In the genomic region with DNA sequence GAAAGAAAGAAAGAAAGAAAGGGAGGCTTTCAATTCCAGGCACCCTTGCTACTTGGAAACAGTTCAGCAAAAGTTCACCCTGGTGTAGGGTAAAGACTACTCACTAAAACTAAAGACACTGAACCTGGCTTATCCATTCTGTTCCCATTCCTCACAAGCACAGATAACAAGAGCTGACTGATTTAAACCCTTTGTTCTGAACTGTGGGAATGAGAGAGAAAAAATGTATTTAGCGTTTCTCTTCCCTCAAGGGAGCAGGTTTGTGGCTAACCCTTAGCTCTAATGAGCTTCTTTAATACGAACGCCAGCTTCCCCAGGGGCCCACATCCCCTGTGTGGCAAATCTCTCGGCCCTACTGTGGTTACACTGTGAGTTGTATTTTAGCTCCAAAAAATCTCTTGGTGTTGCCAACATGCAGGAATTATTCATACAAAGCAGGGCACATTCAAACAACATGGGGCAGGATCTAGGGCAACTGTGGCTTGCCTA, we compare ENCODE assay signal across 14 cellular contexts. TPM values are rescaled to one million over a fixed set of nuclear protein-coding genes. Genes with fewer than 3 reads are reported as not detected.
A peak's percentile ranks its signal among the peaks of the same experiment; 100 is the strongest.
DNase-seq lines count a peak whose midpoint lies in the region; ATAC-seq, FAIRE-seq and TF ChIP-seq lines count a peak whose summit lies in the region.
"Had no signal": no experiment of that assay in that cellular context is flagged by ENCODE, and none has a peak within 500 bp of the region (broad histone marks: within the 10 kb centered on the region; RNA-seq: fewer than 3 reads in every experiment).

No MANE protein-coding gene starts in this region.

- peak; percentile 67 for DNase-seq in DND-41
- peak; percentile 79 for DNase-seq in GM12878 (ENCODE audit: low read depth, low spot score)
- no peak for DNase-seq in nephron progenitor cell
- no peak for DNase-seq in kidney glomerular epithelial cell (lab: John Stamatoyannopoulos, UW)
- no peak for DNase-seq in sigmoid colon
- DNase-seq in T-helper 17 cell: no peak
- DNase-seq: activated naive CD4-positive, alpha-beta T cell; DMS153; NCI-H2081 treated with DMSO at 0.1 percent for 48 hours; trophoblast cell had no signal

- H2AFZ ChIP-seq in DND-41 (ENCODE audit: low read depth, low read length) (no peak overlapping the region), GM12878 (ENCODE audit: control insufficient read depth, low read depth, low read length) (peak overlapping the region; percentile 22; the same call in 1 of the 2 replicates)

- CTCF ChIA-PET in GM12878 (lab: Yijun Ruan, JAX): interaction anchor here (0.8 to 6.0 kb wide), 24 partner anchors 8 to 285 kb away, joined by 3 to 56 read pairs (median 6); a partner anchor contains a TSS

- peaks cover 21% of the 10 kb centered on the region for H3K4me1 ChIP-seq in DND-41 (ENCODE audit: insufficient read depth, low read length)
- H3K4me1 ChIP-seq in GM12878 (ENCODE audit: control insufficient read depth, insufficient read depth, low read length): peaks cover 6% of the 10 kb centered on the region
- no peaks in the 10 kb centered on the region for H3K4me1 ChIP-seq in sigmoid colon

- 11% methylated on average over 4 of the region's 4 CpGs for WGBS in GM12878 (ENCODE audit: insufficient coverage, insufficient replicate concordance, low lambda C conversion rate, missing lambda C conversion rate)
- 60 to 91% methylated on average over 4 of the region's 4 CpGs for WGBS in sigmoid colon, 2 donors

- peaks cover 18% of the 10 kb centered on the region for H3K9me3 Mint-ChIP-seq in nephron progenitor cell

- TF ChIP-seq EP300 in GM12878 (IDR thresholded peaks at IDR 0.05; ENCODE audit: borderline replicate concordance in 1 of 2, control insufficient read depth in 1 of 2, low read depth in 2 of 2, low read length in 2 of 2): peak; percentile 55 to 66; a peak in 1 of 4 replicates
- TF ChIP-seq EP300 in sigmoid colon (IDR thresholded peaks at IDR 0.05): no peak

- TF ChIP-seq RAD21 in GM12878 (IDR thresholded peaks at IDR 0.05; ENCODE audit: insufficient read depth, low read depth, low read length): no peak

- no peak overlapping the region for H3K4me3 ChIP-seq in DND-41 (ENCODE audit: low read depth in 1 of 2, low read length in 2 of 2)
- no peak overlapping the region for H3K4me3 ChIP-seq in GM12878
- H3K4me3 ChIP-seq in sigmoid colon: no peak overlapping the region

- no TSS peak for BruUV-seq in GM12878 (replicated peaks; lab: Mats Ljungman, UMichigan)

- H3K36me3 ChIP-seq in DND-41 (ENCODE audit: insufficient read depth, low read length) (no peaks in the 10 kb centered on the region), GM12878 (ENCODE audit: control insufficient read depth in 2 of 2, insufficient read depth in 2 of 2, low read length in 1 of 2) (no peaks in the 10 kb centered on the region; a peak in 1 of 4 replicates), sigmoid colon (no peaks in the 10 kb centered on the region)

- H3K27ac Mint-ChIP-seq in nephron progenitor cell (peak overlapping the region; percentile 45), T-helper 17 cell (no peak overlapping the region)

- H4K20me1 ChIP-seq in DND-41 (ENCODE audit: insufficient read depth, low read length) (peaks cover 4% of the 10 kb centered on the region; the same call in 1 of the 2 replicates), GM12878 (ENCODE audit: control insufficient read depth, insufficient read depth) (no peaks in the 10 kb centered on the region)

- TF ChIP-seq CTCF in DND-41 (IDR thresholded peaks at IDR 0.05; ENCODE audit: borderline replicate concordance, extremely low read depth, low read length, poor library complexity, severe bottlenecking) (no peak), GM12878 (IDR thresholded peaks at IDR 0.05 in 2 of 3, conservative IDR thresholded peaks at IDR 0.05 in 1 of 3; ENCODE audit: control insufficient read depth in 2 of 3, extremely low read depth in 1 of 3, insufficient read depth in 1 of 3, low read depth in 3 of 3, low read length in 3 of 3) (no peak), nephron progenitor cell (IDR thresholded peaks at IDR 0.05) (no peak), sigmoid colon (IDR thresholded peaks at IDR 0.05) (no peak)

- H3K4me2 ChIP-seq in DND-41 (ENCODE audit: insufficient read depth, low read length) (peak overlapping the region; percentile 13; the same call in 1 of the 2 replicates), GM12878 (ENCODE audit: control insufficient read depth, insufficient read depth) (no peak overlapping the region)

- ATAC-seq in DND-41 (ENCODE audit: insufficient read depth, low read depth) (peak; percentile 99), HG02610 (IDR thresholded peaks at IDR 0.05; ENCODE audit: unreplicated experiment) (peak; percentile 60), GM12878 (peak; percentile 88), T-helper 17 cell (no peak), HG02852 (IDR thresholded peaks at IDR 0.05; ENCODE audit: unreplicated experiment) (no peak)

- peaks cover 29% of the 10 kb centered on the region for H3K36me3 Mint-ChIP-seq in nephron progenitor cell (ENCODE audit: low read depth)
- H3K36me3 Mint-ChIP-seq in T-helper 17 cell (ENCODE audit: low read depth): no peaks in the 10 kb centered on the region

- in situ Hi-C loops in GM12878 (cut with MboI): no loop called here

- H3K27ac ChIP-seq in DND-41 (ENCODE audit: low read length) (no peak overlapping the region), GM12878 (ENCODE audit: control insufficient read depth, insufficient read depth) (no peak overlapping the region), sigmoid colon (no peak overlapping the region)

- H3K4me3 Mint-ChIP-seq in nephron progenitor cell: no peak overlapping the region
- H3K4me3 Mint-ChIP-seq in T-helper 17 cell: no peak overlapping the region

- no peak for FAIRE-seq in GM12878 (lab: Jason Lieb, UNC)
- FAIRE-seq: endometrium had no signal

- RAD21 ChIA-PET in GM12878 (lab: Charles Lee; ENCODE audit: unreplicated experiment): interaction anchor here (0.7 to 11.4 kb wide), 34 partner anchors 8 to 312 kb away, joined by 3 to 274 read pairs (median 10); a partner anchor contains a TSS

- no peaks in the 10 kb centered on the region for H3K27me3 ChIP-seq in DND-41 (ENCODE audit: insufficient read depth, low read length, poor library complexity)
- no peaks in the 10 kb centered on the region for H3K27me3 ChIP-seq in GM12878 (replicated peaks in 1 of 2; ENCODE audit: control insufficient read depth in 2 of 2, insufficient read depth in 2 of 2, low read length in 1 of 2)
- H3K27me3 ChIP-seq in sigmoid colon: no peaks in the 10 kb centered on the region

- H3K9me3 ChIP-seq in DND-41 (ENCODE audit: insufficient read depth, low read length, severe bottlenecking): no peaks in the 10 kb centered on the region
- H3K9me3 ChIP-seq in GM12878 (replicated peaks; ENCODE audit: control insufficient read depth, insufficient read depth, low read length): no peaks in the 10 kb centered on the region; the same call in 2 of the 3 replicates
- peaks cover 0 to 4% (median 0%) of the 10 kb centered on the region in 4 donors for H3K9me3 ChIP-seq in sigmoid colon
- H3K9me3 ChIP-seq in T-helper 17 cell (ENCODE audit: control insufficient read depth, low read length, poor library complexity, severe bottlenecking): no peaks in the 10 kb centered on the region

- POLR2A ChIA-PET in GM12878 (lab: Charles Lee): interaction anchor here (0.5 to 9.1 kb wide), 31 partner anchors 8 to 510 kb away, joined by 3 to 103 read pairs (median 5); a partner anchor contains a TSS

- H3K27me3 Mint-ChIP-seq in nephron progenitor cell (ENCODE audit: low read depth, poor library complexity) (no peaks in the 10 kb centered on the region), T-helper 17 cell (no peaks in the 10 kb centered on the region)

- H3K79me2 ChIP-seq in DND-41 (ENCODE audit: insufficient read depth, low read length) (no peaks in the 10 kb centered on the region), GM12878 (ENCODE audit: control insufficient read depth, insufficient read depth, low read length) (no peaks in the 10 kb centered on the region)

- SMC1A ChIA-PET in GM12878 (lab: Charles Lee; ENCODE audit: uncharacterized antibody, unreplicated experiment): interaction anchor here (0.7 to 11.7 kb wide), 34 partner anchors 10 to 312 kb away, joined by 3 to 338 read pairs (median 10); a partner anchor contains a TSS

- intact Hi-C loops in GM12878 (cut with micrococcal nuclease; ENCODE audit: unreplicated experiment) (loop anchor here (1.0 to 5.0 kb wide), 4 partner anchors 18 to 207 kb away; a partner anchor contains a TSS), sigmoid colon (cut with DNase I) (no loop called here)

- TF ChIP-seq POLR2A in GM12878 (IDR thresholded peaks at IDR 0.05; ENCODE audit: low read depth, low read length) (no peak), sigmoid colon (IDR thresholded peaks at IDR 0.05) (no peak)

- no peak overlapping the region for H3K9ac ChIP-seq in DND-41 (ENCODE audit: low read depth, low read length)
- no peak overlapping the region for H3K9ac ChIP-seq in GM12878 (ENCODE audit: control insufficient read depth, insufficient read depth, low read length)

- peaks cover 18% of the 10 kb centered on the region for H3K4me1 Mint-ChIP-seq in nephron progenitor cell
- no peaks in the 10 kb centered on the region for H3K4me1 Mint-ChIP-seq in T-helper 17 cell

TF ChIP-seq in GM12878, 131 proteins besides CTCF, POLR2A, EP300 and RAD21 (continues in another document):
- TF ChIP-seq MTA2 (IDR thresholded peaks at IDR 0.05; ENCODE audit: low read depth): peak; percentile 99
- peak; percentile 78 for TF ChIP-seq BMI1 (IDR thresholded peaks at IDR 0.05; ENCODE audit: borderline replicate concordance)
- TF ChIP-seq PAX8 (IDR thresholded peaks at IDR 0.05): no peak
- peak; percentile 50; the same call in 1 of the 2 replicates for TF ChIP-seq ZNF217 (IDR thresholded peaks at IDR 0.05)

RNA-seq across cellular contexts. Expression of a gene that starts 23.3 kb away (rescaled TPM):
- total RNA-seq in GM12878 (2013; cell fraction: nucleolus; rRNA removed): 13.4 and 13.7 TPM in 2 replicates
- total RNA-seq in GM12878 (2014; rRNA removed) (5.5 and 7.3 TPM in 2 replicates), GM12878 (2014; rRNA removed; fragmentation: Illumina TruSeq; extraction: Trizol) (9.2 and 11.2 TPM in 2 replicates), GM12878 (2021) (6.7 and 7.4 TPM in 2 replicates), sigmoid colon (10 to 100 TPM in 3 of 4 donors, 1 to 10 TPM in 1; 7.7 to 17.2 (median 12.3) TPM), T-helper 17 cell (1 to 10 TPM in 1 of 2 donors, under 1 TPM in 1; 0.40 to 3.6 TPM)
- polyA plus RNA-seq in GM12878 (2011; ENCODE audit: low read depth): 2.4 TPM
- polyA plus RNA-seq in GM12878 (2011; rRNA removed) (8.9 and 13.9 TPM in 2 replicates), GM12878 (2014; fragmentation: Illumina TruSeq; extraction: Trizol) (12.5 and 14.0 TPM in 2 replicates), GM12878 (2014; fragmentation: Nextera tagmentation; extraction: Ambion mirVana) (10 to 100 TPM; 13.5 to 17.3 TPM), GM12878 (2014; rRNA removed) (8.0 and 10.1 TPM in 2 replicates), GM12878 (2016; fragmentation: Nextera tagmentation; extraction: Ambion mirVana) (10 to 100 TPM; 13.8 to 14.2 TPM), sigmoid colon (1 to 10 TPM; 6.0 to 9.6 (median 6.6) TPM)
- 5.3 TPM in 2 replicates for polyA plus RNA-seq in GM12878 (2011; cell fraction: cytosol; rRNA removed)
- polyA plus RNA-seq in GM12878 (2011; cell fraction: nucleus; rRNA removed): 3.0 and 3.8 TPM in 2 replicates
- 1.4 and 1.9 TPM in 2 replicates for polyA plus RNA-seq in GM12878 (2012)
- polyA minus RNA-seq in GM12878 (2011; rRNA and poly(A)+ RNA removed): 5.7 and 9.3 TPM in 2 replicates
- 3.4 TPM in 1 of 2 replicates, not detected in the other for polyA minus RNA-seq in GM12878 (2011; cell fraction: cytosol; rRNA and poly(A)+ RNA removed)
- polyA minus RNA-seq in GM12878 (2011; cell fraction: nucleus; rRNA and poly(A)+ RNA removed): 1.6 and 2.2 TPM in 2 replicates
- total RNA-seq: HT1080 had no signal

Comparison
In these comparisons a context has a peak if more than half of its experiments do, and no peak if none do; other contexts are left out.
1. ATAC-seq: peak in DND-41 (single experiment), HG02610 (single experiment) and GM12878 (single experiment); none in T-helper 17 cell (single experiment) and HG02852 (single experiment).
2. DNase-seq: peak in DND-41 (single experiment) and GM12878 (single experiment); none in nephron progenitor cell (single experiment), kidney glomerular epithelial cell (single experiment), sigmoid colon (single experiment) and T-helper 17 cell (0 of 3).